Comparison of ENCODE assay signal across 10 cellular contexts in the genomic region with DNA sequence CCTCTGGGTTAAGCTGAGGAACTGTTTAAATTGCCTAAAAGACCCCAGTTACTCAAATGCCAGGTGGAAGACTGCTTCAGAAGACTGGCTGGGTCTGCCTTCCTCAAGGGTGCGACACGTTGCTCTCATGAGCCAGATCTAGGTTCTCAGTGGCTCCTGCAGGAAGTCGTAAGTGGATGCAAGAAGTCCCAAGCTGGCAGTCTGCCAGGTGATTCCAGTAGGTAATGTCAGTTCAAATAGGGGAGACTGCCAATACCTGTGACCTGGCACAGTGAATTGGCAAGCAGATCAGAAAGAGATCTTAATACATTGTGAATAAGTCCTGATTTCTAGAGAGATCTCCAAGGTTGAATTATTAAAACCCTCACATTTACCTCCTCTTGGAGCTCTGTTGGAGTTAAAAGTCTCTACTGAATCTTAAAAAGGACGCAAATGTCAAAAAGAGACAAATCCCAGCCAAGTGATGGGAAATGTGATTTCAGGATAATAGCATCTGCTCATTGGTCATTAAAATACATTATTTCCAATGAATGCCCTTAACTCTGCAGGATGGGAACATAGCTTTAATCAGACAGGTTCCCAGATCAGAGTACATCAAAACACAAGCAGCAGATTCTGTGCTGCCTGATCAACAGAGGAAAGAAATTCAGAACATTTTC.
A peak's percentile ranks its signal among the peaks of the same experiment; 100 is the strongest.
DNase-seq lines count a peak whose midpoint lies in the region; ATAC-seq, FAIRE-seq and TF ChIP-seq lines count a peak whose summit lies in the region.
"Had no signal": no experiment of that assay in that cellular context is flagged by ENCODE, and none has a peak within 500 bp of the region (broad histone marks: within the 10 kb centered on the region; RNA-seq: fewer than 3 reads in every experiment).

No MANE protein-coding gene starts in this region.

- FAIRE-seq in HepG2 (lab: Jason Lieb, UNC) = no peak

- H2AFZ ChIP-seq in HepG2 (ENCODE audit: low read length) = no peak overlapping the region

- H3K9me3 ChIP-seq in liver (ENCODE audit: control insufficient read depth in 4 of 4, low read length in 3 of 4) (no peaks in the 10 kb centered on the region), HepG2 (ENCODE audit: low read length) (no peaks in the 10 kb centered on the region), left lung (no peaks in the 10 kb centered on the region), A673 (ENCODE audit: low read depth, low read length, poor library complexity, severe bottlenecking) (no peaks in the 10 kb centered on the region)
- H3K9me3 ChIP-seq: tibial artery had no signal

- 33% methylated on average over 4 of the region's 4 CpGs for WGBS in liver
- 50% methylated on average over 4 of the region's 4 CpGs for WGBS in HepG2 (ENCODE audit: low lambda C conversion rate)

- peaks cover 5 to 11% (median 8%) of the 10 kb centered on the region in 4 donors for H3K4me1 ChIP-seq in liver (ENCODE audit: control insufficient read depth in 4 of 4, insufficient read depth in 4 of 4, low read length in 3 of 4)
- H3K4me1 ChIP-seq in HepG2 (ENCODE audit: insufficient read depth, low read length) = no peaks in the 10 kb centered on the region
- H3K4me1 ChIP-seq in left lung = no peaks in the 10 kb centered on the region
- H3K4me1 ChIP-seq in A673 (ENCODE audit: insufficient read depth, low read length, poor library complexity, severe bottlenecking) = no peaks in the 10 kb centered on the region

- no peak for TF ChIP-seq CTCF in liver (IDR thresholded peaks at IDR 0.05; ENCODE audit: low read depth, low read length, missing input control)
- no peak for TF ChIP-seq CTCF in HepG2 (CRISPR knock-in tag; IDR thresholded peaks at IDR 0.05)
- no peak for TF ChIP-seq CTCF in left lung (IDR thresholded peaks at IDR 0.05)
- no peak for TF ChIP-seq CTCF in A673 (conservative IDR thresholded peaks at IDR 0.05; ENCODE audit: low read depth, low read length)

- no peak overlapping the region for H3K4me2 ChIP-seq in HepG2 (ENCODE audit: low read depth, low read length)

- no peak overlapping the region for H3K27ac ChIP-seq in liver (ENCODE audit: low read depth in 1 of 2, low read length in 2 of 2)
- no peak overlapping the region for H3K27ac ChIP-seq in HepG2 (ENCODE audit: extremely low read length, insufficient read depth, low read length)
- no peak overlapping the region for H3K27ac ChIP-seq in left lung
- H3K27ac ChIP-seq in A673 (ENCODE audit: low read depth, low read length, poor library complexity, severe bottlenecking) = no peak overlapping the region
- H3K27ac ChIP-seq: tibial artery had no signal

- TF ChIP-seq EP300 in HepG2 (IDR thresholded peaks at IDR 0.05; ENCODE audit: low read depth in 2 of 2, low read length in 2 of 2) (no peak), HepG2 (CRISPR knock-in tag; IDR thresholded peaks at IDR 0.05; ENCODE audit: borderline replicate concordance) (no peak)

- H4K20me1 ChIP-seq in HepG2 (ENCODE audit: insufficient read depth, low read length) = no peaks in the 10 kb centered on the region

- POLR2A ChIA-PET in HepG2 (lab: Yijun Ruan, JAX) (no interaction called here), A673 (lab: Charles Lee; ENCODE audit: low non-redundant PET) (no interaction called here)

- H3K27me3 ChIP-seq in liver (ENCODE audit: control insufficient read depth in 4 of 4, insufficient read depth in 4 of 4, low read length in 3 of 4) (no peaks in the 10 kb centered on the region), HepG2 (ENCODE audit: control insufficient read depth in 1 of 2, insufficient read depth in 2 of 2, low read length in 2 of 2) (peaks cover 0 to 2% of the 10 kb centered on the region in 2 experiments; a peak in 1 of 5 replicates), left lung (no peaks in the 10 kb centered on the region), A673 (replicated peaks; ENCODE audit: insufficient read depth, low read depth, low read length, poor library complexity) (no peaks in the 10 kb centered on the region)
- H3K27me3 ChIP-seq: tibial artery had no signal

- DNase-seq in HepG2 (ENCODE audit: low spot score) (no peak), NCI-H69 (lab: John Stamatoyannopoulos, UW) (peak; percentile 98), dermis blood vessel endothelial cell (peak; percentile 61), left lung (no peak), A673 (ENCODE audit: low spot score) (no peak), DMS114 treated with DMSO at 0.1 percent for 48 hours (lab: John Stamatoyannopoulos, UW; ENCODE audit: unreplicated experiment) (no peak)
- DNase-seq: KG1, tibial artery had no signal

- H3K9ac ChIP-seq in liver (ENCODE audit: low read depth in 1 of 2, low read length in 2 of 2) (no peak overlapping the region), HepG2 (ENCODE audit: insufficient read depth, low read depth, low read length) (no peak overlapping the region)

- H3K4me3 ChIP-seq in liver (ENCODE audit: low read depth in 1 of 3, low read length in 3 of 3) (no peak overlapping the region), HepG2 (replicated peaks in 1 of 3; ENCODE audit: insufficient read depth in 1 of 3, low read depth in 2 of 3, low read length in 3 of 3) (no peak overlapping the region), left lung (no peak overlapping the region), A673 (ENCODE audit: low read depth, low read length, poor library complexity, severe bottlenecking) (no peak overlapping the region)
- H3K4me3 ChIP-seq: tibial artery had no signal

- no peak for TF ChIP-seq POLR2A in HepG2 (IDR thresholded peaks at IDR 0.05; ENCODE audit: insufficient read depth in 1 of 2, low read depth in 2 of 2, low read length in 2 of 2)

- intact Hi-C loops in HepG2 (cut with micrococcal nuclease; ENCODE audit: unreplicated experiment) (no loop called here), left lung (cut with DNase I) (no loop called here), A673 (cut with micrococcal nuclease; ENCODE audit: unreplicated experiment) (no loop called here)

- H3K79me2 ChIP-seq in HepG2 (ENCODE audit: insufficient read depth, low read length) = no peaks in the 10 kb centered on the region

- in situ Hi-C loops in HepG2 (cut with HindIII; ENCODE audit: extremely low pct_ligation_motif_present, low pct_unique_long_range_greater_than_20kb) = loop anchor here (10.0 kb wide), 1 partner anchor 222 kb away; no protein-coding TSS in a partner anchor

- ATAC-seq in HepG2 (no peak), GM21447 (IDR thresholded peaks at IDR 0.05; ENCODE audit: unreplicated experiment) (no peak), left lung (no peak)

- TF ChIP-seq RAD21 in liver (IDR thresholded peaks at IDR 0.05) (peak; percentile 13 to 36), HepG2 (CRISPR knock-in tag; IDR thresholded peaks at IDR 0.05) (no peak)

- CTCF ChIA-PET in HepG2 (lab: Yijun Ruan, JAX; ENCODE audit: low intra/inter-chr PET ratio, low total read pairs) (no interaction called here), A673 (lab: Charles Lee) (interaction anchor here (0.6 kb wide), 1 partner anchor 99 kb away, joined by 3 read pairs; the partner anchor contains the start of gene FRMD6)

- H3K36me3 ChIP-seq in liver (ENCODE audit: control insufficient read depth in 4 of 4, insufficient read depth in 3 of 4, low read depth in 1 of 4, low read length in 3 of 4) (no peaks in the 10 kb centered on the region), HepG2 (replicated peaks in 1 of 2; ENCODE audit: control insufficient read depth in 1 of 2, insufficient read depth in 2 of 2, low read length in 2 of 2) (no peaks in the 10 kb centered on the region), left lung (no peaks in the 10 kb centered on the region), A673 (ENCODE audit: insufficient read depth, low read length, poor library complexity, severe bottlenecking) (no peaks in the 10 kb centered on the region)
- H3K36me3 ChIP-seq: tibial artery had no signal

- no TSS peak for BruUV-seq in HepG2 (replicated peaks; lab: Mats Ljungman, UMichigan)
- BruUV-seq in A673 (replicated peaks; lab: Mats Ljungman, UMichigan) = no TSS peak

TF ChIP-seq in liver, 16 proteins besides CTCF, POLR2A, EP300 and RAD21 (continues in another document):
- TF ChIP-seq YY1 (IDR thresholded peaks at IDR 0.05) = no peak
- no peak for TF ChIP-seq HNF4G (IDR thresholded peaks at IDR 0.05)
- TF ChIP-seq SP1 (IDR thresholded peaks at IDR 0.05) = no peak
- TF ChIP-seq RXRA (IDR thresholded peaks at IDR 0.05) = peak; percentile 61 to 65
- TF ChIP-seq, protein P1, sequence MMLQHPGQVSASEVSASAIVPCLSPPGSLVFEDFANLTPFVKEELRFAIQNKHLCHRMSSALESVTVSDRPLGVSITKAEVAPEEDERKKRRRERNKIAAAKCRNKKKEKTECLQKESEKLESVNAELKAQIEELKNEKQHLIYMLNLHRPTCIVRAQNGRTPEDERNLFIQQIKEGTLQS (IDR thresholded peaks at IDR 0.05) = no peak

TF ChIP-seq in HepG2, 621 proteins besides CTCF, POLR2A, EP300 and RAD21 (continues in another document):
- no peak for TF ChIP-seq BATF2 (CRISPR knock-in tag; IDR thresholded peaks at IDR 0.05)
- TF ChIP-seq PHF20 (CRISPR knock-in tag; IDR thresholded peaks at IDR 0.05) = no peak
- no peak for TF ChIP-seq FOXO1 (CRISPR knock-in tag; IDR thresholded peaks at IDR 0.05)
- TF ChIP-seq ZSCAN29 (CRISPR knock-in tag; conservative IDR thresholded peaks at IDR 0.05) = no peak
- no peak for TF ChIP-seq ZNF569 (CRISPR knock-in tag; IDR thresholded peaks at IDR 0.05; ENCODE audit: borderline replicate concordance)
- no peak for TF ChIP-seq ZMYM4 (CRISPR knock-in tag; IDR thresholded peaks at IDR 0.05)
- no peak for TF ChIP-seq ARID3A (IDR thresholded peaks at IDR 0.05; ENCODE audit: low read depth, low read length)

Comparison
In these comparisons a context has a peak if more than half of its experiments do, and no peak if none do; other contexts are left out.
1. DNase-seq: peak in NCI-H69 (single experiment) and dermis blood vessel endothelial cell (single experiment); none in HepG2 (single experiment), left lung (0 of 2), A673 (single experiment) and DMS114 treated with DMSO at 0.1 percent for 48 hours (single experiment).